ENCODE assay signal across 23 cellular contexts in the genomic region with DNA sequence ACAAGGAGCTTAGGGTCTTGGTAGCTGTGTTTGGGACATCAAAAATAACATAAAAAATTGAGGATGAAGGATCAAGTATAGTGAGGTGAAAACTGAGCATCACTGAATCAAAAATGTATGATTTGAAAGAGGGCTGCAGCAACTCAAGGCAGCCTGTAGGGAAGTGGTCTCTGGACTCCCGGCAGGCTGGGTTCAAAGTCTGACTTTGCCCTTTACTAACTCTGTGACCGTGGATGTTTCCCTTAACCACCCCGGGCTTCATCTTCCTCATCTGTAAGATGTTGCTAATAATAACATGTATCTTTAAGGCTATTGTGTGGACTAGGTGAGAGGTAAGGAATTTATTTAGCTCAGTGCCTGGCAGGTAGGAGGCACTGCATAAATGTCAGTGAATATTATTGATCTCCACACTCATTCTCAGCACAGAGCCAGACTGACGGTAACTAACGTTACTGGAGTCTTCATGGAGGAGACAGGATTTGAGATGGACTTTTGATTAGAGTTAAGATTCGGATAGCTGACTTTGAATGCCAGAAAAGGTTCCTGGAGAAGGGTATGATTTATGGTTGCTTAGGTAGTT.
"Had no signal": no experiment of that assay in that cellular context is flagged by ENCODE, and none has a peak within 500 bp of the region (broad histone marks: within the 10 kb centered on the region; RNA-seq: fewer than 3 reads in every experiment).

No MANE protein-coding gene starts in this region.

- H3K4me3 Mint-ChIP-seq: activated B cell treated with CpG ODN at 0.5 μM for 24 hours; activated CD8-positive, alpha-beta memory T cell treated with anti-CD3 and anti-CD28 coated beads, Interleukin-2, amount 10 ng/mL, durations not matched to agents 7 days and 5 days; activated CD8-positive, alpha-beta T cell treated with anti-CD3 and anti-CD28 coated beads, Interleukin-2, amount 10 ng/mL, durations not matched to agents 7 days and 5 days; activated naive CD8-positive, alpha-beta T cell; activated T-cell treated with anti-CD3 and anti-CD28 coated beads, Interleukin-2, amount 50 U/mL, for 72 hours; nephron progenitor cell; stimulated activated naive B cell treated with anti-CD40 and anti-IgM and Interleukin-4, amounts not matched to agents 10 μg/mL and 1 μg/mL and 100 μg/mL, for 72 hours; T-helper 17 cell had no signal

- H3K36me3 ChIP-seq: left lung, pancreas, stomach, thyroid gland, upper lobe of left lung had no signal

- H3K4me1 Mint-ChIP-seq: activated CD8-positive, alpha-beta memory T cell treated with anti-CD3 and anti-CD28 coated beads, Interleukin-2, amount 10 ng/mL, durations not matched to agents 7 days and 5 days; T-helper 17 cell had no signal

- H3K9me3 Mint-ChIP-seq: activated B cell treated with CpG ODN at 0.5 μM for 24 hours; activated T-cell treated with anti-CD3 and anti-CD28 coated beads, Interleukin-2, amount 50 U/mL, for 72 hours; nephron progenitor cell; stimulated activated naive B cell treated with anti-CD40 and anti-IgM and Interleukin-4, amounts not matched to agents 10 μg/mL and 1 μg/mL and 100 μg/mL, for 72 hours had no signal

- H3K36me3 Mint-ChIP-seq: activated CD8-positive, alpha-beta memory T cell treated with anti-CD3 and anti-CD28 coated beads, Interleukin-2, amount 10 ng/mL, durations not matched to agents 7 days and 5 days; activated naive CD8-positive, alpha-beta T cell had no signal

- H3K27ac ChIP-seq: left lung, pancreas, psoas muscle, stomach, thyroid gland, upper lobe of left lung had no signal

- H3K4me3 ChIP-seq: left lung, lung, pancreas, psoas muscle, smooth muscle cell, stomach, thyroid gland, upper lobe of left lung had no signal

- H3K27ac Mint-ChIP-seq: activated B cell treated with CpG ODN at 0.5 μM for 24 hours; activated CD8-positive, alpha-beta memory T cell treated with anti-CD3 and anti-CD28 coated beads, Interleukin-2, amount 10 ng/mL, durations not matched to agents 7 days and 5 days; activated CD8-positive, alpha-beta T cell treated with anti-CD3 and anti-CD28 coated beads, Interleukin-2, amount 10 ng/mL, durations not matched to agents 7 days and 5 days; activated naive CD8-positive, alpha-beta T cell; activated T-cell treated with anti-CD3 and anti-CD28 coated beads, Interleukin-2, amount 50 U/mL, for 72 hours; nephron progenitor cell; stimulated activated naive B cell treated with anti-CD40 and anti-IgM and Interleukin-4, amounts not matched to agents 10 μg/mL and 1 μg/mL and 100 μg/mL, for 72 hours; T-helper 17 cell had no signal

- H3K4me2 ChIP-seq: smooth muscle cell had no signal

- H3K27me3 ChIP-seq: left lung, pancreas, stomach, thyroid gland, upper lobe of left lung had no signal

- H3K27me3 Mint-ChIP-seq: activated B cell treated with CpG ODN at 0.5 μM for 24 hours; activated CD8-positive, alpha-beta memory T cell treated with anti-CD3 and anti-CD28 coated beads, Interleukin-2, amount 10 ng/mL, durations not matched to agents 7 days and 5 days; activated naive CD8-positive, alpha-beta T cell; stimulated activated naive B cell treated with anti-CD40 and anti-IgM and Interleukin-4, amounts not matched to agents 10 μg/mL and 1 μg/mL and 100 μg/mL, for 72 hours; T-helper 17 cell had no signal

- H3K9me3 ChIP-seq: left lung, pancreas, psoas muscle, stomach, thyroid gland, upper lobe of left lung had no signal

- ATAC-seq: activated CD8-positive, alpha-beta memory T cell treated with anti-CD3 and anti-CD28 coated beads, Interleukin-2, amount 10 ng/mL, durations not matched to agents 7 days and 5 days; activated CD8-positive, alpha-beta T cell treated with anti-CD3 and anti-CD28 coated beads, Interleukin-2, amount 10 ng/mL, durations not matched to agents 7 days and 5 days; activated T-cell treated with anti-CD3 and anti-CD28 coated beads, Interleukin-2, amount 50 U/mL, for 72 hours; left lung; pancreas; psoas muscle; stimulated activated naive B cell treated with anti-CD40 and anti-IgM and Interleukin-4, amounts not matched to agents 10 μg/mL and 1 μg/mL and 100 μg/mL, for 72 hours; T-helper 17 cell had no signal

- DNase-seq: activated B cell treated with CpG ODN at 0.5 μM for 24 hours; activated CD8-positive, alpha-beta memory T cell treated with anti-CD3 and anti-CD28 coated beads, Interleukin-2, amount 10 ng/mL, durations not matched to agents 7 days and 5 days; activated CD8-positive, alpha-beta T cell treated with anti-CD3 and anti-CD28 coated beads, Interleukin-2, amount 10 ng/mL, durations not matched to agents 7 days and 5 days; activated naive CD4-positive, alpha-beta T cell treated with Interleukin-2 at 50 U/mL for 16 hours; activated T-cell treated with anti-CD3 and anti-CD28 coated beads, Interleukin-2, amount 50 U/mL, for 72 hours; anterior cingulate cortex; effector CD8-positive, alpha-beta T cell; kidney glomerular epithelial cell; left lung; nephron progenitor cell; nucleus accumbens; pancreas; psoas muscle; stimulated activated CD4-positive, alpha-beta T cell treated with anti-CD3 and anti-CD28 coated beads, Interleukin-1b, Interleukin-23, amount 100 ng/mL, for 48 hours; stimulated activated naive B cell treated with anti-CD40 and anti-IgM and Interleukin-4, amounts not matched to agents 10 μg/mL and 1 μg/mL and 100 μg/mL, for 72 hours; stomach; T-helper 17 cell; T1000; thyroid gland; upper lobe of left lung had no signal

- H3K4me1 ChIP-seq: left lung, pancreas, psoas muscle, thyroid gland, upper lobe of left lung had no signal
